Comparison of ENCODE assay signal across 20 cellular contexts in the genomic region with DNA sequence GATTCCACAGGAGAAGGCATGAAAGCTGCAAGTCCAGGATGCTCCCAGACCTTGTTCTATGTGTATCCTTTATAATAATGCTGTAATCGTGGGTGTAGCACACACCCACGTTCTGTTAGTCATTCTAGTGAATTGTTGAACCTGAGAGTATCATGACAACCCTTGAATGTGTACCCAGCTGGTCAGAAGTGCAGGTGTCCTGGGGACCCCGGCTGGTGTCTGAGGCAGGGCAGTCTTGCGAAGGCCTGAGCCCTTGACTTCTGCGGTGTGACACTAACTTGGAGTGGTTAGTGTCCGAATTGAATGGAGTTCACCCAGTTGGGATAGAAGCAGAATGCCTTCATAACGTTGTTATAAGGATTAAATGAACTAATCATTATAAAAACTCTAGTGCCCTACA.
"Had no signal": no experiment of that assay in that cellular context is flagged by ENCODE, and none has a peak within 500 bp of the region (broad histone marks: within the 10 kb centered on the region; RNA-seq: fewer than 3 reads in every experiment).

No MANE protein-coding gene starts in this region.

- H3K4me1 Mint-ChIP-seq: immature natural killer cell; naive B cell; stimulated activated memory B cell treated with anti-CD40 and anti-IgM and Interleukin-4, amounts not matched to agents 10 μg/mL and 1 μg/mL and 100 μg/mL, for 72 hours had no signal

- H3K9ac ChIP-seq: parathyroid adenoma had no signal

- H3K4me1 ChIP-seq: parathyroid adenoma, right lobe of liver had no signal

- H3K27ac Mint-ChIP-seq: dendritic cell treated with granulocyte-macrophage colony-stimulating factor and Interleukin-4, amounts not matched to agents 40 ng/mL and 50 ng/mL, for 4 days; effector memory CD8-positive, alpha-beta T cell; immature natural killer cell; naive B cell; nephron; stimulated activated memory B cell treated with anti-CD40 and anti-IgM and Interleukin-4, amounts not matched to agents 10 μg/mL and 1 μg/mL and 100 μg/mL, for 72 hours; stimulated activated naive CD8-positive, alpha-beta T cell treated with anti-CD3 and anti-CD28 coated beads, Interleukin-15, Interleukin-2, amounts not matched to agents 100 ng/mL and 50 ng/mL, for 24 hours had no signal

- H3K27ac ChIP-seq: esophagus squamous epithelium, gastroesophageal sphincter, parathyroid adenoma, prostate gland, right lobe of liver, thoracic aorta, transverse colon, uterus had no signal

- H3K9me3 ChIP-seq: esophagus squamous epithelium, gastroesophageal sphincter, prostate gland, right lobe of liver, thoracic aorta, transverse colon, uterus had no signal

- ATAC-seq: effector memory CD8-positive, alpha-beta T cell; gastroesophageal sphincter; left cardiac atrium; left ventricle myocardium superior; right lobe of liver; stimulated activated memory B cell treated with anti-CD40 and anti-IgM and Interleukin-4, amounts not matched to agents 10 μg/mL and 1 μg/mL and 100 μg/mL, for 72 hours had no signal

- H3K4me3 ChIP-seq: esophagus squamous epithelium, gastroesophageal sphincter, lung, prostate gland, right lobe of liver, thoracic aorta, transverse colon, uterus had no signal

- H3K9me3 Mint-ChIP-seq: dendritic cell treated with granulocyte-macrophage colony-stimulating factor and Interleukin-4, amounts not matched to agents 40 ng/mL and 50 ng/mL, for 4 days; effector memory CD8-positive, alpha-beta T cell; immature natural killer cell; stimulated activated naive CD8-positive, alpha-beta T cell treated with anti-CD3 and anti-CD28 coated beads, Interleukin-15, Interleukin-2, amounts not matched to agents 100 ng/mL and 50 ng/mL, for 24 hours had no signal

- H3K4me3 Mint-ChIP-seq: dendritic cell treated with granulocyte-macrophage colony-stimulating factor and Interleukin-4, amounts not matched to agents 40 ng/mL and 50 ng/mL, for 4 days; effector memory CD8-positive, alpha-beta T cell; immature natural killer cell; naive B cell; nephron; stimulated activated memory B cell treated with anti-CD40 and anti-IgM and Interleukin-4, amounts not matched to agents 10 μg/mL and 1 μg/mL and 100 μg/mL, for 72 hours; stimulated activated naive CD8-positive, alpha-beta T cell treated with anti-CD3 and anti-CD28 coated beads, Interleukin-15, Interleukin-2, amounts not matched to agents 100 ng/mL and 50 ng/mL, for 24 hours had no signal

- H3K36me3 ChIP-seq: esophagus squamous epithelium, gastroesophageal sphincter, prostate gland, right lobe of liver, thoracic aorta, transverse colon, uterus had no signal

- H3K36me3 Mint-ChIP-seq: immature natural killer cell; stimulated activated memory B cell treated with anti-CD40 and anti-IgM and Interleukin-4, amounts not matched to agents 10 μg/mL and 1 μg/mL and 100 μg/mL, for 72 hours had no signal

- DNase-seq: esophagus squamous epithelium, kidney, left cardiac atrium, left ventricle myocardium superior, mesenchymal stem cell, naive B cell, transverse colon, uterus had no signal

- H3K27me3 Mint-ChIP-seq: stimulated activated naive CD8-positive, alpha-beta T cell treated with anti-CD3 and anti-CD28 coated beads, Interleukin-15, Interleukin-2, amounts not matched to agents 100 ng/mL and 50 ng/mL, for 24 hours had no signal

- H3K27me3 ChIP-seq: gastroesophageal sphincter, right lobe of liver, uterus had no signal
